In genomic region chr12:56589783-56590182, GRCh38 we compare ENCODE assay signal across 20 cellular contexts. TPM values are rescaled to one million over a fixed set of nuclear protein-coding genes. Genes with fewer than 3 reads are reported as not detected.
DNase-seq lines count a peak whose midpoint lies in the region; ATAC-seq, FAIRE-seq and TF ChIP-seq lines count a peak whose summit lies in the region.
"Had no signal": no experiment of that assay in that cellular context is flagged by ENCODE, and none has a peak within 500 bp of the region (broad histone marks: within the 10 kb centered on the region; RNA-seq: fewer than 3 reads in every experiment).

No MANE protein-coding gene starts in this region.

- no peak overlapping the region for H2BK5ac ChIP-seq in mesenchymal stem cell (ENCODE audit: low read depth, low read length, poor library complexity, severe bottlenecking)

- H3K14ac ChIP-seq in mesenchymal stem cell (ENCODE audit: low read length in 2 of 2) = no peak overlapping the region

- intact Hi-C loops in Calu3 (cut with micrococcal nuclease; ENCODE audit: unreplicated experiment) = loop anchor here (5.0 kb wide), 1 partner anchor 77 kb away; no protein-coding TSS in a partner anchor

- no peak for ATAC-seq in SK-N-SH treated with all-trans-retinoic acid at 6 μM for 48 hours

- H3K18ac ChIP-seq in mesenchymal stem cell (ENCODE audit: low read depth in 1 of 2, low read length in 2 of 2) = no peak overlapping the region

- H3K79me2 ChIP-seq in astrocyte (ENCODE audit: insufficient read depth, low read length) = no peaks in the 10 kb centered on the region

- no peak overlapping the region for H3K4ac ChIP-seq in mesenchymal stem cell (ENCODE audit: low read depth in 1 of 2, low read length in 2 of 2)

- H3K4me3 ChIP-seq in astrocyte (ENCODE audit: insufficient read depth, low read depth, low read length) (no peak overlapping the region), mesenchymal stem cell (ENCODE audit: insufficient read depth in 1 of 2, low read depth in 1 of 2, low read length in 2 of 2) (no peak overlapping the region), small intestine (ENCODE audit: low read depth in 1 of 2, low read length in 2 of 2) (no peak overlapping the region)
- H3K4me3 ChIP-seq: A549, PC-9, SK-N-MC had no signal

- H3K4me1 Mint-ChIP-seq in HFFc6 (ENCODE audit: low read depth) = peaks cover 49% of the 10 kb centered on the region
- peaks cover 33% of the 10 kb centered on the region for H3K4me1 Mint-ChIP-seq in astrocyte (ENCODE audit: low read depth, unreplicated experiment)
- H3K4me1 Mint-ChIP-seq in Calu3 (ENCODE audit: low read depth, unreplicated experiment) = no peaks in the 10 kb centered on the region
- H3K4me1 Mint-ChIP-seq: IgD-negative memory B cell had no signal

- peak overlapping the region; percentile 4 for H4K8ac ChIP-seq in mesenchymal stem cell (ENCODE audit: low read length)

- H3K9me3 Mint-ChIP-seq in HFFc6 (no peaks in the 10 kb centered on the region), astrocyte (ENCODE audit: unreplicated experiment) (no peaks in the 10 kb centered on the region), Calu3 (ENCODE audit: low read depth, unreplicated experiment) (no peaks in the 10 kb centered on the region)
- H3K9me3 Mint-ChIP-seq: IgD-negative memory B cell had no signal

- no peak overlapping the region for H4K91ac ChIP-seq in mesenchymal stem cell (ENCODE audit: low read length)

- no peak overlapping the region for H2AFZ ChIP-seq in astrocyte (ENCODE audit: low read depth, low read length)
- H2AFZ ChIP-seq in mesenchymal stem cell (ENCODE audit: low read depth, low read length) = no peak overlapping the region
- H2AFZ ChIP-seq: PC-9 had no signal

- H3K27me3 Mint-ChIP-seq in HFFc6 (ENCODE audit: insufficient read depth) (peaks cover 14% of the 10 kb centered on the region), astrocyte (ENCODE audit: low read depth, unreplicated experiment) (no peaks in the 10 kb centered on the region), Calu3 (ENCODE audit: unreplicated experiment) (no peaks in the 10 kb centered on the region)
- H3K27me3 Mint-ChIP-seq: IgD-negative memory B cell had no signal

- DNase-seq in HFFc6 (no peak), astrocyte (ENCODE audit: low read depth) (no peak), mesenchymal stem cell (no peak), small intestine (peak; percentile 55), Calu3 (no peak), C1 segment of cervical spinal cord (lab: John Stamatoyannopoulos, UW) (no peak), dedifferentiated amniotic fluid mesenchymal stem cell (ENCODE audit: extremely low spot score) (no peak)
- DNase-seq: DMS153, NCI-H1048, NCI-H1694, NCI-H2029 treated with DMSO at 0.1 percent for 48 hours, PC-9, SIG-M5 had no signal

- no peak overlapping the region for H3K4me2 ChIP-seq in astrocyte (ENCODE audit: low read length)
- H3K4me2 ChIP-seq in mesenchymal stem cell (ENCODE audit: low read length, poor library complexity, severe bottlenecking) = no peak overlapping the region
- H3K4me2 ChIP-seq: A549, PC-9 had no signal

- FAIRE-seq in astrocyte (lab: Jason Lieb, UNC) (no peak), small intestine (lab: Jason Lieb, UNC) (no peak)
- FAIRE-seq: A549, GM19239 had no signal

- TF ChIP-seq CTCF in HFFc6 (IDR thresholded peaks at IDR 0.05) (no peak), astrocyte (IDR thresholded peaks at IDR 0.05; ENCODE audit: insufficient read depth, low read depth, low read length) (no peak), Calu3 (IDR thresholded peaks at IDR 0.05; ENCODE audit: unreplicated experiment) (no peak)

- no peak overlapping the region for H3K9ac ChIP-seq in astrocyte (ENCODE audit: low read length)
- no peak overlapping the region for H3K9ac ChIP-seq in mesenchymal stem cell (ENCODE audit: low read length)

- no peak overlapping the region for H3K4me3 Mint-ChIP-seq in HFFc6
- no peak overlapping the region for H3K4me3 Mint-ChIP-seq in astrocyte (ENCODE audit: unreplicated experiment)
- H3K4me3 Mint-ChIP-seq in Calu3 (ENCODE audit: low read depth, unreplicated experiment) = no peak overlapping the region
- H3K4me3 Mint-ChIP-seq: IgD-negative memory B cell had no signal

- H3K4me1 ChIP-seq in astrocyte (ENCODE audit: insufficient read depth, low read length) (no peaks in the 10 kb centered on the region), mesenchymal stem cell (ENCODE audit: control insufficient read depth, insufficient read depth, low read depth, low read length) (peaks cover 3% of the 10 kb centered on the region), small intestine (ENCODE audit: control insufficient read depth in 2 of 2, insufficient read depth in 1 of 2, low read depth in 1 of 2, low read length in 1 of 2) (no peaks in the 10 kb centered on the region)

- H2BK15ac ChIP-seq in mesenchymal stem cell (ENCODE audit: low read depth, poor library complexity, severe bottlenecking) = no peak overlapping the region

- peaks cover 29% of the 10 kb centered on the region for H3K36me3 ChIP-seq in astrocyte (ENCODE audit: insufficient read depth, low read length)
- peaks cover 35 to 59% of the 10 kb centered on the region in 2 experiments for H3K36me3 ChIP-seq in mesenchymal stem cell (ENCODE audit: control insufficient read depth in 1 of 2, insufficient read depth in 2 of 2, low read depth in 1 of 2, low read length in 2 of 2)
- peaks cover 0 to 2% of the 10 kb centered on the region in 2 donors for H3K36me3 ChIP-seq in small intestine (ENCODE audit: control insufficient read depth in 2 of 2, insufficient read depth in 2 of 2, low read length in 2 of 2)

- no peak overlapping the region for H3K27ac ChIP-seq in astrocyte (ENCODE audit: low read depth, low read length)
- H3K27ac ChIP-seq in mesenchymal stem cell (ENCODE audit: low read length, poor library complexity, severe bottlenecking) = no peak overlapping the region
- H3K27ac ChIP-seq in small intestine (ENCODE audit: low read depth in 1 of 2, low read length in 1 of 2) = no peak overlapping the region
- H3K27ac ChIP-seq: A549, C4-2B, HL-60, PC-9, SK-N-MC had no signal

- H3K79me1 ChIP-seq in mesenchymal stem cell (replicated peaks; ENCODE audit: low read length, poor library complexity, severe bottlenecking) = peaks cover 19% of the 10 kb centered on the region

- BruUV-seq in Calu3 (replicated peaks; lab: Mats Ljungman, UMichigan) = no TSS peak

- 100% methylated on average over 1 of the region's 1 CpG for WGBS in mesenchymal stem cell
- WGBS in small intestine, 3 donors = 69 to 86% (median 78%) methylated on average over 1 of the region's 1 CpG

- H4K20me1 ChIP-seq in astrocyte (ENCODE audit: insufficient read depth, low read length) = peaks cover 19% of the 10 kb centered on the region

- H2BK120ac ChIP-seq in mesenchymal stem cell (ENCODE audit: low read depth, low read length) = no peak overlapping the region

- no peak overlapping the region for H3K23ac ChIP-seq in mesenchymal stem cell (ENCODE audit: low read length in 2 of 2)

- H3K27me3 ChIP-seq in astrocyte (ENCODE audit: insufficient read depth, low read length) = no peaks in the 10 kb centered on the region
- no peaks in the 10 kb centered on the region for H3K27me3 ChIP-seq in mesenchymal stem cell (ENCODE audit: control insufficient read depth in 1 of 2, insufficient read depth in 1 of 2, low read length in 2 of 2)
- H3K27me3 ChIP-seq in small intestine (ENCODE audit: control insufficient read depth in 2 of 2, insufficient read depth in 2 of 2, low read length in 2 of 2) = no peaks in the 10 kb centered on the region

- H3K27ac Mint-ChIP-seq in HFFc6 (peak overlapping the region; percentile 80), astrocyte (ENCODE audit: unreplicated experiment) (peak overlapping the region; percentile 66), Calu3 (ENCODE audit: unreplicated experiment) (no peak overlapping the region)
- H3K27ac Mint-ChIP-seq: IgD-negative memory B cell had no signal

- H3K36me3 Mint-ChIP-seq in HFFc6 (ENCODE audit: low read depth) (peaks cover 44% of the 10 kb centered on the region), astrocyte (ENCODE audit: low read depth, unreplicated experiment) (peaks cover 19% of the 10 kb centered on the region), Calu3 (ENCODE audit: insufficient read depth, unreplicated experiment) (peaks cover 62% of the 10 kb centered on the region)

- H3K9me3 ChIP-seq in astrocyte (ENCODE audit: insufficient read depth, low read depth, low read length) = no peaks in the 10 kb centered on the region
- no peaks in the 10 kb centered on the region for H3K9me3 ChIP-seq in mesenchymal stem cell (ENCODE audit: control insufficient read depth, low read length)
- no peaks in the 10 kb centered on the region for H3K9me3 ChIP-seq in small intestine (ENCODE audit: control insufficient read depth, low read depth)
- H3K9me3 ChIP-seq: A549 had no signal

- no peak overlapping the region for H2AK5ac ChIP-seq in mesenchymal stem cell (ENCODE audit: low read length, severe bottlenecking)

- no peak overlapping the region for H2BK12ac ChIP-seq in mesenchymal stem cell (ENCODE audit: low read length in 2 of 2)

- CTCF ChIA-PET in Calu3 (lab: Charles Lee) = no interaction called here

TF ChIP-seq in SK-N-SH treated with all-trans-retinoic acid at 6 μM for 48 hours, 23 proteins besides CTCF, POLR2A, EP300 and RAD21 (continues in another document):
- TF ChIP-seq OSR1 (CRISPR knock-in tag; IDR thresholded peaks at IDR 0.05) = no peak
- TF ChIP-seq, protein P1, sequence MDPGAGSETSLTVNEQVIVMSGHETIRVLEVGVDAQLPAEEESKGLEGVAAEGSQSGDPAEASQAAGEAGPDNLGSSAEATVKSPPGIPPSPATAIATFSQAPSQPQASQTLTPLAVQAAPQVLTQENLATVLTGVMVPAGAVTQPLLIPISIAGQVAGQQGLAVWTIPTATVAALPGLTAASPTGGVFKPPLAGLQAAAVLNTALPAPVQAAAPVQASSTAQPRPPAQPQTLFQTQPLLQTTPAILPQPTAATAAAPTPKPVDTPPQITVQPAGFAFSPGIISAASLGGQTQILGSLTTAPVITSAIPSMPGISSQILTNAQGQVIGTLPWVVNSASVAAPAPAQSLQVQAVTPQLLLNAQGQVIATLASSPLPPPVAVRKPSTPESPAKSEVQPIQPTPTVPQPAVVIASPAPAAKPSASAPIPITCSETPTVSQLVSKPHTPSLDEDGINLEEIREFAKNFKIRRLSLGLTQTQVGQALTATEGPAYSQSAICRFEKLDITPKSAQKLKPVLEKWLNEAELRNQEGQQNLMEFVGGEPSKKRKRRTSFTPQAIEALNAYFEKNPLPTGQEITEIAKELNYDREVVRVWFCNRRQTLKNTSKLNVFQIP (CRISPR knock-in tag; IDR thresholded peaks at IDR 0.05; ENCODE audit: borderline replicate concordance, low read depth) = no peak

RNA-seq across cellular contexts. Expression of gene BAZ2A, which starts 40.3 kb away (rescaled TPM):
- 10 to 100 TPM; 54.2 to 60.4 (median 57.3) TPM for total RNA-seq in HFFc6 (2021; fragmentation: NEBNext Ultra II Directional; extraction: Animal tissue kit (Norgen Biotek cat#: 25700))
- total RNA-seq in astrocyte = 105 and 107 TPM in 2 replicates
- polyA plus RNA-seq in mesenchymal stem cell (2013, experiment 1 of 2) = 80.3 TPM
- polyA plus RNA-seq in mesenchymal stem cell (2013, experiment 2 of 2) = 69.0 TPM
- polyA plus RNA-seq in small intestine = 10 to 100 TPM; 19.2 to 30.7 (median 21.2) TPM
- total RNA-seq in Calu3 (2022) = 158 and 187 TPM in 2 replicates

RNA-seq across cellular contexts. Expression of gene ATP5F1B, which starts 56.0 kb away (rescaled TPM):
- 100 to 1,000 TPM; 690 to 799 (median 765) TPM for total RNA-seq in HFFc6 (2021; fragmentation: NEBNext Ultra II Directional; extraction: Animal tissue kit (Norgen Biotek cat#: 25700))
- total RNA-seq in astrocyte = 714 and 731 TPM in 2 replicates
- 489 TPM for polyA plus RNA-seq in mesenchymal stem cell (2013, experiment 1 of 2)
- 517 TPM for polyA plus RNA-seq in mesenchymal stem cell (2013, experiment 2 of 2)
- 1,000 to 10,000 TPM in 2 of 3 donors, 100 to 1,000 TPM in 1; 898 to 1,455 (median 1,096) TPM for polyA plus RNA-seq in small intestine
- total RNA-seq in Calu3 (2022) = 822 and 875 TPM in 2 replicates
